11 cellular contexts compared by ENCODE assay signal in genomic region chr2:207833265-207833751, GRCh38.
A peak's percentile ranks its signal among the peaks of the same experiment; 100 is the strongest.
DNase-seq lines count a peak whose midpoint lies in the region; ATAC-seq and TF ChIP-seq lines count a peak whose summit lies in the region.
"Had no signal": no experiment of that assay in that cellular context is flagged by ENCODE, and none has a peak within 500 bp of the region (broad histone marks: within the 10 kb centered on the region; RNA-seq: fewer than 3 reads in every experiment).

No MANE protein-coding gene starts in this region.

- WGBS in endodermal cell (ENCODE audit: insufficient coverage in 1 of 2, insufficient read length in 1 of 2), 2 experiments: 91 to 100% methylated on average over 3 of the region's 3 CpGs

- no peak overlapping the region for H3K27ac Mint-ChIP-seq in endodermal cell
- no peak overlapping the region for H3K27ac Mint-ChIP-seq in mesothelial cell of epicardium

- no peaks in the 10 kb centered on the region for H3K36me3 ChIP-seq in endodermal cell (ENCODE audit: control insufficient read depth, insufficient read depth, low read length)

- no peak overlapping the region for H3K27ac ChIP-seq in endodermal cell (ENCODE audit: low read depth, low read length)

- H3K4me3 ChIP-seq in endodermal cell (ENCODE audit: low read length): no peak overlapping the region

- H3K9ac ChIP-seq in endodermal cell (ENCODE audit: extremely low read depth, low read length, poor library complexity, severe bottlenecking): no peak overlapping the region

- H3K9me3 ChIP-seq in endodermal cell (ENCODE audit: control insufficient read depth, low read length): no peaks in the 10 kb centered on the region

- H3K4me1 Mint-ChIP-seq in endodermal cell (peaks cover 42% of the 10 kb centered on the region), mesothelial cell of epicardium (peaks cover 17% of the 10 kb centered on the region)

- no peaks in the 10 kb centered on the region for H3K9me3 Mint-ChIP-seq in endodermal cell
- no peaks in the 10 kb centered on the region for H3K9me3 Mint-ChIP-seq in mesothelial cell of epicardium

- H3K27me3 Mint-ChIP-seq in endodermal cell (ENCODE audit: insufficient read depth): no peaks in the 10 kb centered on the region
- no peaks in the 10 kb centered on the region for H3K27me3 Mint-ChIP-seq in mesothelial cell of epicardium (ENCODE audit: low read depth)

- DNase-seq in left lobe of liver (ENCODE audit: low spot score) (peak; percentile 16), GOT3 (lab: John Stamatoyannopoulos, UW) (no peak), endodermal cell (no peak), iPS-NIHi7 (ENCODE audit: extremely low spot score) (no peak), mesothelial cell of epicardium (ENCODE audit: low spot score in 2 of 2, unreplicated experiment in 2 of 2) (no peak)
- DNase-seq: activated CD4-positive, alpha-beta T cell treated with anti-CD3 and anti-CD28 coated beads, Interleukin-2, amount 50 U/mL, for 1 hour; effector CD4-positive, alpha-beta T cell; NCI-H2171 treated with DMSO at 0.1 percent for 48 hours had no signal

- H3K36me3 Mint-ChIP-seq in endodermal cell (ENCODE audit: low read depth) (peaks cover 11% of the 10 kb centered on the region), mesothelial cell of epicardium (peaks cover 2% of the 10 kb centered on the region)

- ATAC-seq in GM18868 (IDR thresholded peaks at IDR 0.05; ENCODE audit: unreplicated experiment): peak; percentile 99
- peak; percentile 93 for ATAC-seq in GM21717 (IDR thresholded peaks at IDR 0.05; ENCODE audit: unreplicated experiment)
- ATAC-seq in HG03442 (IDR thresholded peaks at IDR 0.05; ENCODE audit: unreplicated experiment): peak; percentile 99
- ATAC-seq in left lobe of liver: no peak

- TF ChIP-seq CTCF in endodermal cell (conservative IDR thresholded peaks at IDR 0.05) (no peak), mesothelial cell of epicardium (IDR thresholded peaks at IDR 0.05; ENCODE audit: unreplicated experiment) (no peak)

- H3K4me3 Mint-ChIP-seq in endodermal cell: no peak overlapping the region
- no peak overlapping the region for H3K4me3 Mint-ChIP-seq in mesothelial cell of epicardium

- no peaks in the 10 kb centered on the region for H3K27me3 ChIP-seq in endodermal cell (ENCODE audit: control insufficient read depth, insufficient read depth, low read length, poor library complexity, severe bottlenecking)

- H3K4me1 ChIP-seq in endodermal cell (ENCODE audit: control insufficient read depth, insufficient read depth, low read length): peaks cover 3% of the 10 kb centered on the region
